17 cellular contexts compared by ENCODE assay signal in the genomic region with DNA sequence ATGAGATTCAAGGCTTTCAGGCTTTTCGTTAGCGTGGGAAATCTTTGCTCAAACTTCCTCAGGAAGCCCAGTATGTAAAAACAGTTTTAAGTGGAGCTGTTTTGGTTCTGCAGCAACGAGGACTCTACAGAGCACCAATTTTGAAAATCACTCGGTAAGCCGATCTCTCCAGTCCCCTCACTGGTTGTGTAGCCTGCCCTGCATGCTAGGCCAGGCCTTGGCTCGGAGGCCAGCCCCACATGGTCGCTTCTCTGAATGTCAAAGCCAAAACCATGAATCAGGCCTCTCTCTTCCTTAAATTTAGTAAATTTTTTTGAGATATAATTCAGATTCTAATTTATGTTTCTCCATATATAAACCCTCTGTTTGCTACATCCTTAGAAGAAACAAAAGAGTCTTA.
DNase-seq lines count a peak whose midpoint lies in the region; ATAC-seq, FAIRE-seq and TF ChIP-seq lines count a peak whose summit lies in the region.
"Had no signal": no experiment of that assay in that cellular context is flagged by ENCODE, and none has a peak within 500 bp of the region (broad histone marks: within the 10 kb centered on the region; RNA-seq: fewer than 3 reads in every experiment).

No MANE protein-coding gene starts in this region.

- H3K27me3 ChIP-seq in right atrium auricular region (no peaks in the 10 kb centered on the region), sigmoid colon (no peaks in the 10 kb centered on the region)
- H3K27me3 ChIP-seq: body of pancreas, spleen had no signal

- H3K4me3 ChIP-seq in right atrium auricular region: no peak overlapping the region
- H3K4me3 ChIP-seq in sigmoid colon: no peak overlapping the region
- H3K4me3 ChIP-seq: body of pancreas, spleen had no signal

- H3K27ac ChIP-seq in C4-2B: peak overlapping the region; percentile 56
- peak overlapping the region; percentile 67 to 71 for H3K27ac ChIP-seq in right atrium auricular region
- H3K27ac ChIP-seq in sigmoid colon: peak overlapping the region; percentile 50 to 76 (median 64)
- H3K27ac ChIP-seq: body of pancreas had no signal

- WGBS in sigmoid colon, 2 donors: 72 to 75% methylated on average over 7 of the region's 7 CpGs

- H3K36me3 ChIP-seq in right atrium auricular region (peaks cover 14% of the 10 kb centered on the region), sigmoid colon (peaks cover 0 to 7% (median 0%) of the 10 kb centered on the region in 4 donors)

- no peak for TF ChIP-seq POLR2A in sigmoid colon (IDR thresholded peaks at IDR 0.05)

- intact Hi-C loops in sigmoid colon (cut with DNase I): loop anchor here (5.0 kb wide), 1 partner anchor 182 kb away; no protein-coding TSS in a partner anchor

- TF ChIP-seq CTCF in C4-2B (conservative IDR thresholded peaks at IDR 0.05) (no peak), right atrium auricular region (IDR thresholded peaks at IDR 0.05) (no peak), sigmoid colon (IDR thresholded peaks at IDR 0.05) (no peak)

- ATAC-seq in HG02981 (IDR thresholded peaks at IDR 0.05; ENCODE audit: unreplicated experiment): no peak
- ATAC-seq: body of pancreas; natural killer cell treated with Interleukin-12 subunit alpha and Interleukin-12 subunit beta and Interleukin-15 and Interleukin-18, amount 100 ng/mL, for 72 hours had no signal

- no peak for TF ChIP-seq EP300 in sigmoid colon (IDR thresholded peaks at IDR 0.05)

- peaks cover 0 to 60% of the 10 kb centered on the region in 2 donors for H3K4me1 ChIP-seq in right atrium auricular region
- peaks cover 0 to 72% (median 57%) of the 10 kb centered on the region in 4 donors for H3K4me1 ChIP-seq in sigmoid colon

- DNase-seq in cerebellar cortex (ENCODE audit: low spot score): peak; percentile 44
- no peak for DNase-seq in right atrium auricular region (ENCODE audit: low spot score)
- no peak for DNase-seq in sigmoid colon
- no peak for DNase-seq in GM19239 (ENCODE audit: insufficient read length, low spot score)
- no peak for DNase-seq in activated CD8-positive, alpha-beta memory T cell treated with anti-CD3 and anti-CD28 coated beads for 24 hours
- no peak for DNase-seq in LoVo (ENCODE audit: low spot score)
- DNase-seq: ACHN; activated CD4-positive, alpha-beta T cell treated with anti-CD3 and anti-CD28 coated beads, Interleukin-2, amount 10 ng/mL, durations not matched to agents 24 days and 14 days; activated naive CD8-positive, alpha-beta T cell treated with anti-CD3 and anti-CD28 coated beads, Interleukin-2, amount 10 ng/mL, durations not matched to agents 7 days and 5 days; dermis blood vessel endothelial cell; NCI-H82; spleen had no signal

- H3K9me3 ChIP-seq in right atrium auricular region: no peaks in the 10 kb centered on the region
- no peaks in the 10 kb centered on the region for H3K9me3 ChIP-seq in sigmoid colon
- H3K9me3 ChIP-seq: body of pancreas had no signal

- FAIRE-seq in GM19239 (lab: Jason Lieb, UNC): no peak
- FAIRE-seq: kidney had no signal
